ENCODE assay signal across 1 cellular context in genomic region chr5:107388111-107388861, GRCh38.
TF ChIP-seq lines count a peak whose summit lies in the region.

No MANE protein-coding gene starts in this region.

TF ChIP-seq in A549, 52 proteins besides CTCF, POLR2A, EP300 and RAD21 (continued from another document):
- TF ChIP-seq ZNF302 (CRISPR knock-in tag; IDR thresholded peaks at IDR 0.05) (no peak), MYC (IDR thresholded peaks at IDR 0.05; ENCODE audit: borderline replicate concordance, low read length) (no peak), MAFK (IDR thresholded peaks at IDR 0.05; ENCODE audit: partially characterized antibody) (peak; percentile 2), ZC3H11A (IDR thresholded peaks at IDR 0.05) (no peak), PBX3 (IDR thresholded peaks at IDR 0.05) (no peak), BHLHE40 (IDR thresholded peaks at IDR 0.05; ENCODE audit: low read depth, low read length) (no peak), ATOH8 (CRISPR knock-in tag; IDR thresholded peaks at IDR 0.05; ENCODE audit: low read depth) (no peak), MAX (IDR thresholded peaks at IDR 0.05) (peak; percentile 68), SREBF2 (IDR thresholded peaks at IDR 0.05) (no peak), HOXB13 (CRISPR knock-in tag; IDR thresholded peaks at IDR 0.05; ENCODE audit: low read depth) (no peak), CBX2 (IDR thresholded peaks at IDR 0.05; ENCODE audit: borderline replicate concordance, low read depth) (no peak), KDM1A (IDR thresholded peaks at IDR 0.05; ENCODE audit: low read depth) (no peak), HOXB5 (CRISPR knock-in tag; IDR thresholded peaks at IDR 0.05) (peak; percentile 90), ELK1 (IDR thresholded peaks at IDR 0.05; ENCODE audit: low read depth, low read length) (no peak), CEBPB (IDR thresholded peaks at IDR 0.05) (peak; percentile 73 to 83; a peak in 3 of 4 replicates), CHD2 (IDR thresholded peaks at IDR 0.05; ENCODE audit: low read length, partially characterized antibody) (no peak), MAZ (IDR thresholded peaks at IDR 0.05; ENCODE audit: borderline replicate concordance, low read depth, low read length) (no peak), REST (IDR thresholded peaks at IDR 0.05) (no peak), HOXA7 (CRISPR knock-in tag; IDR thresholded peaks at IDR 0.05) (no peak), HES2 (IDR thresholded peaks at IDR 0.05) (no peak), TP53 (CRISPR knock-in tag; IDR thresholded peaks at IDR 0.05) (no peak), NPAS2 (CRISPR knock-in tag; IDR thresholded peaks at IDR 0.05; ENCODE audit: borderline replicate concordance) (no peak), ZFP36 (IDR thresholded peaks at IDR 0.05; ENCODE audit: borderline replicate concordance, partially characterized antibody) (no peak), FOXS1 (CRISPR knock-in tag; IDR thresholded peaks at IDR 0.05) (no peak), FOSB (CRISPR knock-in tag; IDR thresholded peaks at IDR 0.05) (no peak), FOSL2 (IDR thresholded peaks at IDR 0.05) (no peak), FOSL2 (CRISPR knock-in tag; IDR thresholded peaks at IDR 0.05) (peak; percentile 76), KDM5A (IDR thresholded peaks at IDR 0.05) (no peak), CHD4 (IDR thresholded peaks at IDR 0.05; ENCODE audit: borderline replicate concordance) (no peak), POLR2AphosphoS2 (conservative IDR thresholded peaks at IDR 0.05; ENCODE audit: low read length) (no peak), EHMT2 (IDR thresholded peaks at IDR 0.05; ENCODE audit: low read depth) (no peak), E2F6 (IDR thresholded peaks at IDR 0.05; ENCODE audit: borderline replicate concordance, low read depth) (no peak), NFE2L2 (conservative IDR thresholded peaks at IDR 0.05; ENCODE audit: low read length) (no peak), RCOR1 (IDR thresholded peaks at IDR 0.05; ENCODE audit: low read depth, low read length) (no peak), ESRRA (IDR thresholded peaks at IDR 0.05; ENCODE audit: borderline replicate concordance, low read length) (no peak)
